19 cellular contexts compared by ENCODE assay signal in the genomic region with DNA sequence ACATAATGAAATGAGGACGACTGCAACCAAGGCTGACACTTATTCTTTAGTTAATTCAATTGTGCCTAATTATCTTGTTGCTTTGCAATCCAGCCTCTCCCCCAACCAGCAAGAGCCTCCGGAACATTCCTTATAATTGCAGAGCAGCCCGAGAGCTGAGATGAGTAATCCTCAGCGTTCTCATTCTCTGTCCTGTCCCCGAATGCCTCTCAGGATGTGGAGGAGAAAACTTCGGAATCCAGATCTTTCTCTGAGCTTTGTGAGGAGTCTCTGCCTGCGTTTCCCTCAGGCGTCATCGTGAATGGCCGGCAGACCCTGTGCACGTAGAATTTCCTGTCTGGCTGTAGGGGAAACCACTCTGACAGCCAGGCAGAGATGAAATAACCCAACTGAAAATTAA.
DNase-seq lines count a peak whose midpoint lies in the region; ATAC-seq, FAIRE-seq and TF ChIP-seq lines count a peak whose summit lies in the region.
"Had no signal": no experiment of that assay in that cellular context is flagged by ENCODE, and none has a peak within 500 bp of the region (broad histone marks: within the 10 kb centered on the region; RNA-seq: fewer than 3 reads in every experiment).

No MANE protein-coding gene starts in this region.

- BruUV-seq in endothelial cell of umbilical vein (replicated peaks; lab: Mats Ljungman, UMichigan) = no TSS peak

- peak overlapping the region; percentile 52 for H3K4me3 Mint-ChIP-seq in mesothelial cell of epicardium

- no peaks in the 10 kb centered on the region for H3K79me2 ChIP-seq in endothelial cell of umbilical vein (ENCODE audit: control insufficient read depth, insufficient read depth, low read length)

- H3K27me3 Mint-ChIP-seq in mesothelial cell of epicardium (ENCODE audit: low read depth) = no peaks in the 10 kb centered on the region

- CTCF ChIA-PET in AG04449 (lab: Yijun Ruan, JAX) (no interaction called here), endothelial cell of umbilical vein (lab: Charles Lee) (no interaction called here)

- H3K27ac Mint-ChIP-seq in mesothelial cell of epicardium = peak overlapping the region; percentile 97
- H3K27ac Mint-ChIP-seq: naive thymus-derived CD8-positive, alpha-beta T cell had no signal

- H3K4me2 ChIP-seq in endothelial cell of umbilical vein (ENCODE audit: insufficient read depth, low read length) = no peak overlapping the region

- H3K27ac ChIP-seq in endothelial cell of umbilical vein (ENCODE audit: insufficient read depth, low read depth, low read length) = no peak overlapping the region

- H3K36me3 ChIP-seq in endothelial cell of umbilical vein (ENCODE audit: control insufficient read depth in 2 of 2, extremely low read depth in 1 of 2, insufficient read depth in 2 of 2, low read length in 2 of 2) = no peaks in the 10 kb centered on the region

- no peaks in the 10 kb centered on the region for H3K4me1 ChIP-seq in endothelial cell of umbilical vein (ENCODE audit: control insufficient read depth, extremely low read depth, insufficient read depth, low read length)
- H3K4me1 ChIP-seq: testis had no signal

- no peaks in the 10 kb centered on the region for H3K36me3 Mint-ChIP-seq in mesothelial cell of epicardium
- H3K36me3 Mint-ChIP-seq: naive thymus-derived CD8-positive, alpha-beta T cell had no signal

- ATAC-seq in GM19328 (IDR thresholded peaks at IDR 0.05; ENCODE audit: unreplicated experiment) = no peak
- no peak for ATAC-seq in GM21576 (IDR thresholded peaks at IDR 0.05; ENCODE audit: unreplicated experiment)
- ATAC-seq: HCT116; left lobe of liver; naive thymus-derived CD8-positive, alpha-beta T cell had no signal

- intact Hi-C loops in endothelial cell of umbilical vein (cut with micrococcal nuclease) = no loop called here

- H3K9ac ChIP-seq in endothelial cell of umbilical vein (replicated peaks; ENCODE audit: extremely low read depth, insufficient read depth, low read length) = no peak overlapping the region

- no peaks in the 10 kb centered on the region for H3K9me1 ChIP-seq in endothelial cell of umbilical vein (replicated peaks; ENCODE audit: control insufficient read depth, extremely low read depth, insufficient read depth, low read length)

- FAIRE-seq in endothelial cell of umbilical vein (lab: Jason Lieb, UNC) (no peak), D721Med (lab: Jason Lieb, UNC) (no peak)

- no peaks in the 10 kb centered on the region for H3K9me3 Mint-ChIP-seq in mesothelial cell of epicardium
- H3K9me3 Mint-ChIP-seq: naive thymus-derived CD8-positive, alpha-beta T cell had no signal

- no peak for TF ChIP-seq POLR2A in endothelial cell of umbilical vein (IDR thresholded peaks at IDR 0.05; ENCODE audit: low read depth, low read length)

- peaks cover 0 to 4% of the 10 kb centered on the region in 2 experiments for H3K27me3 ChIP-seq in endothelial cell of umbilical vein (ENCODE audit: control insufficient read depth in 2 of 2, insufficient read depth in 2 of 2, low read length in 2 of 2)
- H3K27me3 ChIP-seq: testis had no signal

- TF ChIP-seq CTCF in AG04449 (IDR thresholded peaks at IDR 0.05; ENCODE audit: insufficient read depth, low read length, missing control alignments) = no peak
- no peak for TF ChIP-seq CTCF in endothelial cell of umbilical vein (IDR thresholded peaks at IDR 0.05; ENCODE audit: extremely low read depth in 1 of 2, insufficient read depth in 1 of 2, low read depth in 1 of 2, low read length in 2 of 2)
- TF ChIP-seq CTCF in mesothelial cell of epicardium (IDR thresholded peaks at IDR 0.05; ENCODE audit: unreplicated experiment) = no peak
- TF ChIP-seq CTCF in D721Med (IDR thresholded peaks at IDR 0.05; ENCODE audit: insufficient read depth, missing control alignments) = no peak

- dilution Hi-C loops in endothelial cell of umbilical vein (cut with MboI; ENCODE audit: extremely low pct_ligation_motif_present, low sequenced_read_pairs) = no loop called here

- H2AFZ ChIP-seq in endothelial cell of umbilical vein (ENCODE audit: low read depth, low read length) = no peak overlapping the region

- H3K9me3 ChIP-seq in endothelial cell of umbilical vein (replicated peaks; ENCODE audit: control insufficient read depth, insufficient read depth, low read length) = no peaks in the 10 kb centered on the region
- H3K9me3 ChIP-seq: testis had no signal

- H4K20me1 ChIP-seq in endothelial cell of umbilical vein (replicated peaks; ENCODE audit: control insufficient read depth, extremely low read depth, insufficient read depth, low read length) = no peaks in the 10 kb centered on the region

- POLR2A ChIA-PET in AG04449 (lab: Yijun Ruan, JAX) = no interaction called here
- POLR2A ChIA-PET in endothelial cell of umbilical vein (lab: Charles Lee) = no interaction called here

- H3K4me3 ChIP-seq in AG04449 (ENCODE audit: low read depth, low read length) = no peak overlapping the region
- no peak overlapping the region for H3K4me3 ChIP-seq in endothelial cell of umbilical vein (replicated peaks in 1 of 3; ENCODE audit: insufficient read depth in 1 of 3, low read depth in 1 of 3, low read length in 3 of 3)
- H3K4me3 ChIP-seq: testis had no signal

- DNase-seq in AG04449 (ENCODE audit: low read depth, low spot score) = peak; percentile 7
- peak; percentile 17 for DNase-seq in ELR (ENCODE audit: low read depth)
- peak; percentile 16 for DNase-seq in endothelial cell of umbilical vein (ENCODE audit: low read depth, low spot score)
- DNase-seq in mesothelial cell of epicardium (ENCODE audit: low spot score in 2 of 2, unreplicated experiment in 2 of 2) = no peak
- no peak for DNase-seq in activated gamma-delta T cell treated with Interleukin-2 at 50 U/mL for 16 hours
- DNase-seq in D721Med (ENCODE audit: insufficient read length, low spot score) = no peak
- DNase-seq: activated CD8-positive, alpha-beta memory T cell treated with anti-CD3 and anti-CD28 coated beads, Interleukin-2, amount 50 U/mL, for 4 hours; activated naive CD4-positive, alpha-beta T cell treated with anti-CD3 and anti-CD28 coated beads, Interleukin-2, amount 50 U/mL, for 16 hours; central memory CD4-positive, alpha-beta T cell; naive thymus-derived CD8-positive, alpha-beta T cell; NCI-H2081; NCI-H82; RPMI8226; stimulated activated CD4-positive, alpha-beta T cell treated with anti-CD3 and anti-CD28 coated beads, Interleukin-1b, Interleukin-23, amount 100 ng/mL, for 48 hours; testis had no signal

- H3K4me1 Mint-ChIP-seq in mesothelial cell of epicardium = peaks cover 26% of the 10 kb centered on the region

TF ChIP-seq in endothelial cell of umbilical vein, 7 proteins besides CTCF, POLR2A, EP300 and RAD21:
- TF ChIP-seq POLR2AphosphoS5 (IDR thresholded peaks at IDR 0.05; ENCODE audit: insufficient read depth, low read depth, low read length) (no peak), JUN (IDR thresholded peaks at IDR 0.05; ENCODE audit: borderline replicate concordance, insufficient read depth, insufficient read length, low read depth) (no peak), GATA2 (IDR thresholded peaks at IDR 0.05; ENCODE audit: insufficient read depth, insufficient read length, low read depth, low read length) (no peak), EZH2 (IDR thresholded peaks at IDR 0.05; ENCODE audit: borderline replicate concordance, low read depth, low read length, severe bottlenecking) (no peak), MYC (IDR thresholded peaks at IDR 0.05; ENCODE audit: low read depth, low read length) (no peak), FOS (IDR thresholded peaks at IDR 0.05; ENCODE audit: borderline replicate concordance, insufficient read depth, low read length) (no peak)
- TF ChIP-seq, protein P1, sequence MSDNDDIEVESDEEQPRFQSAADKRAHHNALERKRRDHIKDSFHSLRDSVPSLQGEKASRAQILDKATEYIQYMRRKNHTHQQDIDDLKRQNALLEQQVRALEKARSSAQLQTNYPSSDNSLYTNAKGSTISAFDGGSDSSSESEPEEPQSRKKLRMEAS (IDR thresholded peaks at IDR 0.05; ENCODE audit: insufficient read depth, insufficient read length) = no peak

Comparison
In these comparisons a context has a peak if more than half of its experiments do, and no peak if none do; other contexts are left out.
1. DNase-seq: peak in AG04449 (single experiment), ELR (single experiment) and endothelial cell of umbilical vein (single experiment); none in mesothelial cell of epicardium (0 of 2), activated gamma-delta T cell treated with Interleukin-2 at 50 U/mL for 16 hours (single experiment) and D721Med (single experiment).